8 cellular contexts compared by ENCODE assay signal in genomic region chr6:26122793-26123674, GRCh38. TPM values are rescaled to one million over a fixed set of nuclear protein-coding genes. Genes with fewer than 3 reads are reported as not detected.
A peak's percentile ranks its signal among the peaks of the same experiment; 100 is the strongest.
DNase-seq lines count a peak whose midpoint lies in the region; ATAC-seq and TF ChIP-seq lines count a peak whose summit lies in the region.

No MANE protein-coding gene starts in this region.

- H3K9ac ChIP-seq in SU-DHL-6 (ENCODE audit: low read length), result peak overlapping the region; percentile 54

- H3K4me3 Mint-ChIP-seq in activated naive CD8-positive, alpha-beta T cell treated with anti-CD3 and anti-CD28 coated beads, Interleukin-2, amount 50 U/mL, for 24 hours, result peak overlapping the region; percentile 91

- H3K27ac Mint-ChIP-seq in activated naive CD8-positive, alpha-beta T cell treated with anti-CD3 and anti-CD28 coated beads, Interleukin-2, amount 50 U/mL, for 24 hours, result peak overlapping the region; percentile 99

- H3K36me3 ChIP-seq in SU-DHL-6 (ENCODE audit: low read length), result no peaks in the 10 kb centered on the region
- H3K36me3 ChIP-seq in ovary, result no peaks in the 10 kb centered on the region
- H3K36me3 ChIP-seq in thyroid gland, result no peaks in the 10 kb centered on the region

- peaks cover 18% of the 10 kb centered on the region for H3K36me3 Mint-ChIP-seq in activated naive CD8-positive, alpha-beta T cell treated with anti-CD3 and anti-CD28 coated beads, Interleukin-2, amount 50 U/mL, for 24 hours (ENCODE audit: low read depth)

- peaks cover 52% of the 10 kb centered on the region for H3K4me1 Mint-ChIP-seq in activated naive CD8-positive, alpha-beta T cell treated with anti-CD3 and anti-CD28 coated beads, Interleukin-2, amount 50 U/mL, for 24 hours

- peak; percentile 54 for ATAC-seq in HG02759 (IDR thresholded peaks at IDR 0.05; ENCODE audit: unreplicated experiment)
- peak; percentile 67 for ATAC-seq in activated naive CD8-positive, alpha-beta T cell treated with anti-CD3 and anti-CD28 coated beads, Interleukin-2, amount 50 U/mL, for 24 hours
- peak; percentile 91 for ATAC-seq in Right ventricle myocardium superior (ENCODE audit: poor library complexity)

- peak overlapping the region; percentile 66 for H3K4me2 ChIP-seq in SU-DHL-6 (ENCODE audit: low read depth, low read length, poor library complexity, severe bottlenecking)

- peak; percentile 66 for TF ChIP-seq POLR2A in ovary (IDR thresholded peaks at IDR 0.05)
- TF ChIP-seq POLR2A in thyroid gland (IDR thresholded peaks at IDR 0.05), result peak; percentile 54 to 92

- H3K4me3 ChIP-seq in GM12864 (ENCODE audit: low read depth, low read length) (peak overlapping the region; percentile 57), SU-DHL-6 (ENCODE audit: insufficient read depth, low read length, poor library complexity, severe bottlenecking) (peak overlapping the region; percentile 32), ovary (peak overlapping the region; percentile 90), thyroid gland (replicated peaks in 1 of 3) (peak overlapping the region; percentile 82 to 91 (median 90))

- peak; percentile 90 for TF ChIP-seq EP300 in ovary (IDR thresholded peaks at IDR 0.05)

- no peaks in the 10 kb centered on the region for H3K79me2 ChIP-seq in SU-DHL-6 (ENCODE audit: insufficient read depth, low read length)

- H3K27me3 Mint-ChIP-seq in activated naive CD8-positive, alpha-beta T cell treated with anti-CD3 and anti-CD28 coated beads, Interleukin-2, amount 50 U/mL, for 24 hours, result peaks cover 9% of the 10 kb centered on the region

- intact Hi-C loops in Right ventricle myocardium superior (cut with DNase I), result loop anchor here (5.0 kb wide), 1 partner anchor 74 kb away; a partner anchor contains a TSS
- intact Hi-C loops in ovary (cut with DNase I), result loop anchor here in 2 of 4 donors (2.0 to 10.0 kb wide), 3 partner anchors 34 to 162 kb away; a partner anchor contains a TSS
- intact Hi-C loops in thyroid gland (cut with DNase I), result loop anchor here (10.0 kb wide), 1 partner anchor 62 kb away; a partner anchor contains a TSS

- no peaks in the 10 kb centered on the region for H4K20me1 ChIP-seq in SU-DHL-6 (ENCODE audit: low read depth, low read length)

- no peaks in the 10 kb centered on the region for H3K9me3 ChIP-seq in SU-DHL-6 (ENCODE audit: insufficient read depth, low read length)
- no peaks in the 10 kb centered on the region for H3K9me3 ChIP-seq in ovary
- H3K9me3 ChIP-seq in thyroid gland, result no peaks in the 10 kb centered on the region

- H2AFZ ChIP-seq in SU-DHL-6 (ENCODE audit: low read depth, low read length, severe bottlenecking), result no peak overlapping the region

- 2% methylated on average over 38 of the region's 38 CpGs for WGBS in ovary, 3 donors
- WGBS in thyroid gland, 2 donors, result 1% methylated on average over 34 to 38 of the region's 38 CpGs

- DNase-seq in GM12864 (ENCODE audit: low read depth) (peak; percentile 100), NCI-H1417 (lab: John Stamatoyannopoulos, UW) (peak; percentile 92 to 99 (median 97)), Right ventricle myocardium superior (peak; percentile 92), ovary (peak; percentile 83 to 92 (median 90)), thyroid gland (peak; percentile 98 to 99)
- DNase-seq in activated naive CD8-positive, alpha-beta T cell treated with anti-CD3 and anti-CD28 coated beads, Interleukin-2, amount 50 U/mL, for 24 hours, result peak; percentile 91

- H3K9me2 ChIP-seq in SU-DHL-6 (replicated peaks; ENCODE audit: insufficient read depth, low read length), result no peaks in the 10 kb centered on the region

- H3F3A ChIP-seq in SU-DHL-6 (ENCODE audit: insufficient read depth), result peaks cover 40% of the 10 kb centered on the region

- peaks cover 3% of the 10 kb centered on the region for H3K4me1 ChIP-seq in ovary (ENCODE audit: insufficient read depth)
- peaks cover 18 to 24% of the 10 kb centered on the region in 2 donors for H3K4me1 ChIP-seq in thyroid gland

- H3K27ac ChIP-seq in SU-DHL-6 (ENCODE audit: low read depth, low read length) (peak overlapping the region; percentile 94), ovary (peak overlapping the region; percentile 0 to 93), thyroid gland (peak overlapping the region; percentile 93 to 99 (median 97))

- H3K27me3 ChIP-seq in SU-DHL-6 (ENCODE audit: low read length) (no peaks in the 10 kb centered on the region), ovary (no peaks in the 10 kb centered on the region), thyroid gland (no peaks in the 10 kb centered on the region)

- TF ChIP-seq CTCF in GM12864 (IDR thresholded peaks at IDR 0.05; ENCODE audit: low read depth, low read length, missing control alignments) (no peak), SU-DHL-6 (IDR thresholded peaks at IDR 0.05; ENCODE audit: insufficient read depth, low read length, poor library complexity, severe bottlenecking) (no peak), ovary (IDR thresholded peaks at IDR 0.05) (peak in 2 of 3 donors; percentile 5 to 15), thyroid gland (IDR thresholded peaks at IDR 0.05) (peak in 1 of 6 experiments; percentile 10)

- H3K9me3 Mint-ChIP-seq in activated naive CD8-positive, alpha-beta T cell treated with anti-CD3 and anti-CD28 coated beads, Interleukin-2, amount 50 U/mL, for 24 hours, result no peaks in the 10 kb centered on the region

RNA-seq across cellular contexts. Expression of gene HFE, which starts 35.8 kb away (rescaled TPM):
- total RNA-seq in Right ventricle myocardium superior (5.2 TPM), ovary (1 to 10 TPM; 3.6 to 9.0 (median 7.4) TPM), thyroid gland (1 to 10 TPM; 7.5 to 9.8 (median 8.3) TPM)
- 10 to 100 TPM in 1 of 2 donors, 1 to 10 TPM in 1; 5.8 to 25.8 TPM for polyA plus RNA-seq in ovary

Comparison
In these comparisons a context has a peak if more than half of its experiments do, and no peak if none do; other contexts are left out.
1. Peak in every context shown above with its lines: DNase-seq, ATAC-seq, H3K4me3 ChIP-seq and H3K27ac ChIP-seq.
2. H3K4me3 ChIP-seq: peak in every context shown above with its lines; median percentile 90 in ovary; 90 in thyroid gland; 57 in GM12864; 32 in SU-DHL-6.
3. CTCF ChIP-seq: peak in ovary (2 of 3); none in GM12864 (single experiment) and SU-DHL-6 (single experiment).
4. H3K27ac ChIP-seq: peak in every context shown above with its lines; median percentile 97 in thyroid gland; 94 in SU-DHL-6; 46 in ovary.